30 cellular contexts compared by ENCODE assay signal in the genomic region with DNA sequence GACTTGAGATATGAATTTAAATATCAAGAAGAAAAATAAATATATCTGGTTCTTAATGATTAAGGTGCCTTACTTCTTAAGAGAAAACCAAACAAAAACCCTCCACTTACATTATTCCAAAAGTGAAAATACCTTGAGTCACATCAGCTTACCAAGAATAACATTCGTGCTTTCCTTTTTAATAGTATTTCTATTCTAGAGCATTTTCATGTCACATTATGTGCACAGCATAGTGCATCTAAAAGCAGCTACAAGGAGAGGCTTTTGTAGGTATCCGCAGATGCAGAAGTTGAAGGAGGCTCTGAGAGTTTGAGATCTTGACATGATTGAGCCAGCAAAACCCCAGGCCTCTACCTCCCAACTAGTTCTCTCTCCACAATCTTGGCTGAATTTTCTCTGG.
DNase-seq lines count a peak whose midpoint lies in the region; ATAC-seq, FAIRE-seq and TF ChIP-seq lines count a peak whose summit lies in the region.
"Had no signal": no experiment of that assay in that cellular context is flagged by ENCODE, and none has a peak within 500 bp of the region (broad histone marks: within the 10 kb centered on the region; RNA-seq: fewer than 3 reads in every experiment).

No MANE protein-coding gene starts in this region.

- TF ChIP-seq POLR2A in GM12892 (IDR thresholded peaks at IDR 0.05; ENCODE audit: low read depth, low read length): no peak

- peaks cover 2% of the 10 kb centered on the region for H3K27me3 Mint-ChIP-seq in activated naive CD8-positive, alpha-beta T cell treated with anti-CD3 and anti-CD28 coated beads, Interleukin-2, amount 50 U/mL, for 24 hours
- H3K27me3 Mint-ChIP-seq: stimulated activated memory B cell treated with anti-CD40 and anti-IgM and Interleukin-4, amounts not matched to agents 10 μg/mL and 1 μg/mL and 100 μg/mL, for 72 hours had no signal

- no peaks in the 10 kb centered on the region for H3K4me1 Mint-ChIP-seq in activated naive CD8-positive, alpha-beta T cell treated with anti-CD3 and anti-CD28 coated beads, Interleukin-2, amount 50 U/mL, for 24 hours
- H3K4me1 Mint-ChIP-seq: stimulated activated memory B cell treated with anti-CD40 and anti-IgM and Interleukin-4, amounts not matched to agents 10 μg/mL and 1 μg/mL and 100 μg/mL, for 72 hours had no signal

- peak; percentile 5 for FAIRE-seq in GM12892 (lab: Jason Lieb, UNC)
- FAIRE-seq: A549, H54, pancreas, urothelium cell line had no signal

- no peaks in the 10 kb centered on the region for H3K36me3 Mint-ChIP-seq in activated naive CD8-positive, alpha-beta T cell treated with anti-CD3 and anti-CD28 coated beads, Interleukin-2, amount 50 U/mL, for 24 hours (ENCODE audit: low read depth)
- H3K36me3 Mint-ChIP-seq: stimulated activated memory B cell treated with anti-CD40 and anti-IgM and Interleukin-4, amounts not matched to agents 10 μg/mL and 1 μg/mL and 100 μg/mL, for 72 hours had no signal

- no peak for DNase-seq in GM12892 (ENCODE audit: insufficient read length)
- no peak for DNase-seq in kidney tubule cell (ENCODE audit: low spot score)
- no peak for DNase-seq in NCI-H146 treated with DMSO at 0.1 percent for 48 hours (lab: John Stamatoyannopoulos, UW; ENCODE audit: unreplicated experiment)
- DNase-seq in activated naive CD8-positive, alpha-beta T cell treated with anti-CD3 and anti-CD28 coated beads, Interleukin-2, amount 50 U/mL, for 24 hours: no peak
- DNase-seq: activated CD4-positive, CD25-positive, alpha-beta regulatory T cell treated with anti-CD3 and anti-CD28 coated beads, Interleukin-2, amount 50 U/mL, for 72 hours; activated CD8-positive, alpha-beta T cell treated with anti-CD3 and anti-CD28 coated beads for 36 hours; activated gamma-delta T cell treated with Interleukin-2 at 50 U/mL for 16 hours; adrenal gland; BE2C; effector CD8-positive, alpha-beta T cell; erythroblast; heart left ventricle; Kasumi-1; kidney glomerular epithelial cell; NCI-H1048; NCI-H1930; NCI-H2227 treated with DMSO at 0.1 percent for 48 hours; pancreas; spleen; stimulated activated CD4-positive, alpha-beta T cell treated with anti-CD3 and anti-CD28 coated beads, Interleukin-2, amount 100 ng/mL, for 48 hours had no signal

- no peaks in the 10 kb centered on the region for H3K9me3 Mint-ChIP-seq in activated naive CD8-positive, alpha-beta T cell treated with anti-CD3 and anti-CD28 coated beads, Interleukin-2, amount 50 U/mL, for 24 hours
- H3K9me3 Mint-ChIP-seq: activated CD8-positive, alpha-beta T cell treated with anti-CD3 and anti-CD28 coated beads for 36 hours; stimulated activated memory B cell treated with anti-CD40 and anti-IgM and Interleukin-4, amounts not matched to agents 10 μg/mL and 1 μg/mL and 100 μg/mL, for 72 hours; T-helper 1 cell treated with Interleukin-12 subunit alpha and Interleukin-12 subunit beta and Interleukin-4 antibody, amounts not matched to agents 30 μg/mL and 1 μg/mL, for 36 hours had no signal

- no peak overlapping the region for H3K27ac Mint-ChIP-seq in activated naive CD8-positive, alpha-beta T cell treated with anti-CD3 and anti-CD28 coated beads, Interleukin-2, amount 50 U/mL, for 24 hours
- H3K27ac Mint-ChIP-seq: activated CD8-positive, alpha-beta T cell treated with anti-CD3 and anti-CD28 coated beads for 36 hours; brain; stimulated activated memory B cell treated with anti-CD40 and anti-IgM and Interleukin-4, amounts not matched to agents 10 μg/mL and 1 μg/mL and 100 μg/mL, for 72 hours; T-helper 1 cell treated with Interleukin-12 subunit alpha and Interleukin-12 subunit beta and Interleukin-4 antibody, amounts not matched to agents 30 μg/mL and 1 μg/mL, for 36 hours had no signal

- peak; percentile 75 for ATAC-seq in GM19351 (IDR thresholded peaks at IDR 0.05; ENCODE audit: unreplicated experiment)
- peak; percentile 71 for ATAC-seq in HG02623 (IDR thresholded peaks at IDR 0.05; ENCODE audit: unreplicated experiment)
- peak; percentile 49 for ATAC-seq in HG03439 (IDR thresholded peaks at IDR 0.05; ENCODE audit: unreplicated experiment)
- ATAC-seq in GM18861 (IDR thresholded peaks at IDR 0.05; ENCODE audit: unreplicated experiment): no peak
- ATAC-seq in activated naive CD8-positive, alpha-beta T cell treated with anti-CD3 and anti-CD28 coated beads, Interleukin-2, amount 50 U/mL, for 24 hours: no peak
- ATAC-seq: A549; activated CD8-positive, alpha-beta T cell treated with anti-CD3 and anti-CD28 coated beads for 36 hours; heart left ventricle; pancreas; stimulated activated memory B cell treated with anti-CD40 and anti-IgM and Interleukin-4, amounts not matched to agents 10 μg/mL and 1 μg/mL and 100 μg/mL, for 72 hours had no signal

- H3K4me3 Mint-ChIP-seq in activated naive CD8-positive, alpha-beta T cell treated with anti-CD3 and anti-CD28 coated beads, Interleukin-2, amount 50 U/mL, for 24 hours: no peak overlapping the region
- H3K4me3 Mint-ChIP-seq: activated CD8-positive, alpha-beta T cell treated with anti-CD3 and anti-CD28 coated beads for 36 hours; brain; stimulated activated memory B cell treated with anti-CD40 and anti-IgM and Interleukin-4, amounts not matched to agents 10 μg/mL and 1 μg/mL and 100 μg/mL, for 72 hours; T-helper 1 cell treated with Interleukin-12 subunit alpha and Interleukin-12 subunit beta and Interleukin-4 antibody, amounts not matched to agents 30 μg/mL and 1 μg/mL, for 36 hours had no signal

Comparison
In these comparisons a context has a peak if more than half of its experiments do, and no peak if none do; other contexts are left out.
1. ATAC-seq: peak in GM19351 (single experiment), HG02623 (single experiment) and HG03439 (single experiment); none in GM18861 (single experiment) and activated naive CD8-positive, alpha-beta T cell treated with anti-CD3 and anti-CD28 coated beads, Interleukin-2, amount 50 U/mL, for 24 hours (single experiment).